ENCODE assay signal across 1 cellular context in genomic region chr1:205670611-205671430, GRCh38.
TF ChIP-seq lines count a peak whose summit lies in the region.

No MANE protein-coding gene starts in this region.

TF ChIP-seq in H1, 55 proteins besides CTCF, POLR2A, EP300 and RAD21 (continued from another document):
- TF ChIP-seq SAP30 (IDR thresholded peaks at IDR 0.05; ENCODE audit: insufficient read depth, insufficient replicate concordance, low read length) (no peak), ATF3 (IDR thresholded peaks at IDR 0.05; ENCODE audit: insufficient read depth, low read depth, low read length) (no peak), EZH2 (IDR thresholded peaks at IDR 0.05; ENCODE audit: low read depth, low read length, severe bottlenecking) (no peak), HDAC6 (IDR thresholded peaks at IDR 0.05; ENCODE audit: low read depth, low read length) (no peak), USF2 (IDR thresholded peaks at IDR 0.05; ENCODE audit: low read length) (no peak), CBX5 (IDR thresholded peaks at IDR 0.05; ENCODE audit: low read depth, low read length) (no peak), EGR1 (IDR thresholded peaks at IDR 0.05; ENCODE audit: borderline replicate concordance, low read depth, low read length) (no peak), GABPA (IDR thresholded peaks at IDR 0.05; ENCODE audit: borderline replicate concordance, insufficient read depth, low read length) (no peak), RFX5 (IDR thresholded peaks at IDR 0.05; ENCODE audit: borderline replicate concordance, low read depth, low read length) (no peak), SRF (IDR thresholded peaks at IDR 0.05; ENCODE audit: low read depth, low read length) (no peak), E2F6 (IDR thresholded peaks at IDR 0.05) (peak; percentile 27; the same call in 1 of the 2 replicates), TBP (IDR thresholded peaks at IDR 0.05; ENCODE audit: low read depth, low read length) (0 out of 2 replicates have a peak, but pooled peaks have one; percentile 27), YY1 (IDR thresholded peaks at IDR 0.05; ENCODE audit: low read depth, low read length) (no peak), ZNF274 (IDR thresholded peaks at IDR 0.05; ENCODE audit: borderline replicate concordance, extremely low read depth, low read length) (no peak), SP2 (IDR thresholded peaks at IDR 0.05; ENCODE audit: low read length) (no peak), TEAD4 (IDR thresholded peaks at IDR 0.05; ENCODE audit: low read depth, low read length) (no peak; the same call in 1 of the 2 replicates), BRCA1 (IDR thresholded peaks at IDR 0.05; ENCODE audit: low read depth, low read length) (no peak), SIRT6 (IDR thresholded peaks at IDR 0.05; ENCODE audit: low read length) (no peak), GTF2F1 (IDR thresholded peaks at IDR 0.05; ENCODE audit: borderline replicate concordance, low read depth, low read length) (no peak), KDM1A (IDR thresholded peaks at IDR 0.05; ENCODE audit: borderline replicate concordance, low read length) (no peak), CBX8 (IDR thresholded peaks at IDR 0.05; ENCODE audit: borderline replicate concordance, low read depth, low read length) (no peak), POLR2AphosphoS5 (IDR thresholded peaks at IDR 0.05; ENCODE audit: low read depth, low read length) (no peak), CHD7 (IDR thresholded peaks at IDR 0.05; ENCODE audit: insufficient replicate concordance, low read length) (no peak), CEBPB (IDR thresholded peaks at IDR 0.05; ENCODE audit: low read depth, low read length) (no peak), BACH1 (IDR thresholded peaks at IDR 0.05; ENCODE audit: low read length) (no peak), FOSL1 (IDR thresholded peaks at IDR 0.05; ENCODE audit: insufficient read depth, low read depth, low read length) (no peak), RBBP5 (IDR thresholded peaks at IDR 0.05; ENCODE audit: borderline replicate concordance, low read depth, low read length) (peak; percentile 80; the same call in 1 of the 2 replicates), SP1 (IDR thresholded peaks at IDR 0.05; ENCODE audit: low read depth, low read length) (no peak), ATF2 (IDR thresholded peaks at IDR 0.05; ENCODE audit: low read length) (no peak), CHD1 (IDR thresholded peaks at IDR 0.05; ENCODE audit: low read depth, low read length) (no peak), BCL11A (IDR thresholded peaks at IDR 0.05; ENCODE audit: low read depth in 2 of 2, low read length in 2 of 2) (no peak), NANOG (IDR thresholded peaks at IDR 0.05; ENCODE audit: insufficient read depth, low read depth, low read length, poor library complexity, severe bottlenecking) (no peak), CHD2 (IDR thresholded peaks at IDR 0.05; ENCODE audit: low read length) (no peak), JUN (IDR thresholded peaks at IDR 0.05; ENCODE audit: low read depth, low read length) (no peak), PHF8 (conservative IDR thresholded peaks at IDR 0.05; ENCODE audit: low read depth, low read length) (no peak), SIX5 (IDR thresholded peaks at IDR 0.05; ENCODE audit: low read depth, low read length) (no peak), JUND (IDR thresholded peaks at IDR 0.05; ENCODE audit: low read length) (0 out of 2 replicates have a peak, but pooled peaks have one; percentile 6), TCF12 (IDR thresholded peaks at IDR 0.05; ENCODE audit: low read depth, low read length) (no peak), SIN3A (conservative IDR thresholded peaks at IDR 0.05 in 1 of 2, IDR thresholded peaks at IDR 0.05 in 1 of 2; ENCODE audit: low read depth in 1 of 2, low read length in 2 of 2) (no peak), HDAC2 (IDR thresholded peaks at IDR 0.05; ENCODE audit: borderline replicate concordance in 1 of 2, low read depth in 2 of 2, low read length in 2 of 2) (peak in 1 of 2 experiments; percentile 67; a peak in 1 of 4 replicates), MAFK (IDR thresholded peaks at IDR 0.05; ENCODE audit: low read depth, low read length) (no peak), ASH2L (IDR thresholded peaks at IDR 0.05; ENCODE audit: low read length) (peak; percentile 91), TAF1 (IDR thresholded peaks at IDR 0.05; ENCODE audit: low read depth, low read length) (no peak), KDM4A (IDR thresholded peaks at IDR 0.05; ENCODE audit: low read depth, low read length, severe bottlenecking) (no peak), MAX (IDR thresholded peaks at IDR 0.05) (peak; percentile 45; the same call in 1 of the 2 replicates), CTBP2 (IDR thresholded peaks at IDR 0.05; ENCODE audit: borderline replicate concordance, insufficient read depth, insufficient read length, low read length) (peak; percentile 54), RNF2 (IDR thresholded peaks at IDR 0.05; ENCODE audit: borderline replicate concordance, low read depth, low read length, missing control alignments, poor library complexity, severe bottlenecking) (no peak), RXRA (IDR thresholded peaks at IDR 0.05; ENCODE audit: insufficient read depth, low read depth, low read length) (no peak), TAF7 (optimal IDR thresholded peaks at IDR 0.05; ENCODE audit: borderline replicate concordance, low read depth, low read length) (no peak), SUZ12 (IDR thresholded peaks at IDR 0.05; ENCODE audit: low read length) (no peak), CREB1 (IDR thresholded peaks at IDR 0.05) (no peak), NRF1 (IDR thresholded peaks at IDR 0.05; ENCODE audit: low read depth, low read length) (no peak), POU5F1 (IDR thresholded peaks at IDR 0.05; ENCODE audit: low read depth, low read length) (no peak)
